ENCODE assay signal across 17 cellular contexts in the genomic region with DNA sequence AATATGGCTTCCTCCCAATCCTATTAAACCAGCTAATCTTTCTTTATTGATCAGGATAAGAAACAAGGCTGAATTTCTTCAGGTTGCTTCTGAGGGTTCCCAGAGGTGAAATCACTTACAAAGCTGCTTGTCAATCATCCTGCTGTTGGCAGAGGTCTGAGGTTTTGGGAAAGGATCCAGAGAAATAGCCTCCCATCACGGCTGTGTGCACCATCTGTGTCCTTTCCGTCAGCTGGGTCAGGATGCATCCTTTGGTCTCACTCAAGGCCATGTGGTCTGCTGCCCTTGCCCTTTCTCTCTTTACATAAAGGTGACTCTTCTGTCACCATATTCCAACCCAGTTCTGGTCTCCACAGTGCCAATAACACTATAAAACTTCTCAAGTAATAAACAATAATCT.
A peak's percentile ranks its signal among the peaks of the same experiment; 100 is the strongest.
DNase-seq lines count a peak whose midpoint lies in the region; ATAC-seq and TF ChIP-seq lines count a peak whose summit lies in the region.
"Had no signal": no experiment of that assay in that cellular context is flagged by ENCODE, and none has a peak within 500 bp of the region (broad histone marks: within the 10 kb centered on the region; RNA-seq: fewer than 3 reads in every experiment).

No MANE protein-coding gene starts in this region.

- H4K8ac ChIP-seq in IMR-90 (ENCODE audit: low read depth in 2 of 2, low read length in 2 of 2): no peak overlapping the region

- WGBS in IMR-90 (ENCODE audit: extremely low coverage in 2 of 2, insufficient read length in 1 of 2), 2 experiments: 60% methylated on average over 2 of the region's 2 CpGs; no CpG with 5 or more reads in 1 of the 2 experiments

- peak overlapping the region; percentile 33; the same call in 1 of the 2 replicates for H3K4ac ChIP-seq in IMR-90 (ENCODE audit: low read depth, low read length)

- no peak overlapping the region for H3K18ac ChIP-seq in IMR-90 (ENCODE audit: low read depth, low read length)

- H2BK15ac ChIP-seq in IMR-90 (ENCODE audit: low read depth, low read length): peak overlapping the region; percentile 60; the same call in 1 of the 3 replicates

- H3K27me3 Mint-ChIP-seq in T-cell: peaks cover 12 to 15% of the 10 kb centered on the region in 2 donors
- no peaks in the 10 kb centered on the region for H3K27me3 Mint-ChIP-seq in endothelial cell (ENCODE audit: unreplicated experiment)

- H3K4me1 ChIP-seq in IMR-90 (ENCODE audit: control insufficient read depth, insufficient read depth, low read length): peaks cover 11% of the 10 kb centered on the region
- peaks cover 21% of the 10 kb centered on the region for H3K4me1 ChIP-seq in left ventricle myocardium inferior
- H3K4me1 ChIP-seq: Caco-2 had no signal

- no peaks in the 10 kb centered on the region for H3K27me3 ChIP-seq in IMR-90 (ENCODE audit: control insufficient read depth, insufficient read depth, low read length)
- H3K27me3 ChIP-seq in left ventricle myocardium inferior (ENCODE audit: low read depth): no peaks in the 10 kb centered on the region

- H3K36me3 Mint-ChIP-seq in T-cell: no peaks in the 10 kb centered on the region
- H3K36me3 Mint-ChIP-seq in endothelial cell (ENCODE audit: low read depth, unreplicated experiment): no peaks in the 10 kb centered on the region

- H3K79me1 ChIP-seq in IMR-90 (ENCODE audit: low read depth in 1 of 2, low read length in 2 of 2): no peaks in the 10 kb centered on the region

- H2AFZ ChIP-seq in IMR-90 (replicated peaks; ENCODE audit: low read length, poor library complexity): no peak overlapping the region
- H2AFZ ChIP-seq: GM23248 had no signal

- no peak overlapping the region for H4K5ac ChIP-seq in IMR-90 (ENCODE audit: low read depth, low read length)

- CTCF ChIA-PET in IMR-90 (lab: Yijun Ruan, JAX) (interaction anchor here (1.1 kb wide), 1 partner anchor 21 kb away, joined by 3 read pairs; no protein-coding TSS in a partner anchor), T-cell (lab: Charles Lee) (no interaction called here)

- ATAC-seq in IMR-90 (ENCODE audit: low read depth) (no peak), T-cell (replicated peaks in 1 of 4) (no peak)
- ATAC-seq: A549 had no signal

- DNase-seq in DMS 273 (lab: John Stamatoyannopoulos, UW; ENCODE audit: unreplicated experiment) (peak; percentile 46), DMS 273 treated with DMSO at 0.1 percent for 48 hours (lab: John Stamatoyannopoulos, UW) (no peak), IMR-90 (no peak), left ventricle myocardium inferior (no peak), myocyte (ENCODE audit: low read depth) (peak; percentile 77), T-cell (no peak), endothelial cell (ENCODE audit: low spot score) (no peak)
- DNase-seq: AML-193; Caco-2; CD4-positive, alpha-beta T cell; DMS79 treated with DMSO at 0.1 percent for 48 hours; GF-D8; GM23248; HCEC 1CT had no signal

- intact Hi-C loops in IMR-90 (cut with micrococcal nuclease): no loop called here
- intact Hi-C loops in left ventricle myocardium inferior (cut with micrococcal nuclease): no loop called here

- no peaks in the 10 kb centered on the region for H3K9me3 ChIP-seq in IMR-90 (ENCODE audit: control insufficient read depth, insufficient read depth, low read length)
- H3K9me3 ChIP-seq in left ventricle myocardium inferior (replicated peaks): no peaks in the 10 kb centered on the region
- H3K9me3 ChIP-seq: A549, Caco-2 had no signal

- no peak overlapping the region for H4K91ac ChIP-seq in IMR-90 (ENCODE audit: insufficient read depth, low read depth, low read length)

- H3K4me3 Mint-ChIP-seq in T-cell: no peak overlapping the region
- H3K4me3 Mint-ChIP-seq in endothelial cell (ENCODE audit: unreplicated experiment): no peak overlapping the region
- H3K4me3 Mint-ChIP-seq: CD4-positive, alpha-beta T cell had no signal

- peak overlapping the region; percentile 62; the same call in 1 of the 2 replicates for H2AK5ac ChIP-seq in IMR-90 (ENCODE audit: low read depth, low read length)

- no peak overlapping the region for H2BK20ac ChIP-seq in IMR-90 (ENCODE audit: low read depth, low read length)

- TF ChIP-seq RAD21 in IMR-90 (IDR thresholded peaks at IDR 0.05; ENCODE audit: low read length): no peak

- in situ Hi-C loops in IMR-90 (cut with MboI; ENCODE audit: low sequenced_read_pairs): no loop called here

- TF ChIP-seq CTCF in IMR-90 (conservative IDR thresholded peaks at IDR 0.05; ENCODE audit: low read depth, low read length) (no peak), left ventricle myocardium inferior (IDR thresholded peaks at IDR 0.05; ENCODE audit: borderline replicate concordance) (no peak), endothelial cell (IDR thresholded peaks at IDR 0.05; ENCODE audit: unreplicated experiment) (no peak)

- BruUV-seq in IMR-90 (replicated peaks; lab: Mats Ljungman, UMichigan): no TSS peak

- H3K4me3 ChIP-seq in IMR-90 (ENCODE audit: insufficient read depth, low read depth, low read length): no peak overlapping the region
- H3K4me3 ChIP-seq in left ventricle myocardium inferior: no peak overlapping the region
- H3K4me3 ChIP-seq: A549, GM23248 had no signal

- no peak overlapping the region for H3K9ac ChIP-seq in IMR-90 (ENCODE audit: low read depth, low read length)
- H3K9ac ChIP-seq: GM23248 had no signal

- H3K27ac ChIP-seq in IMR-90 (ENCODE audit: insufficient read depth, low read length) (no peak overlapping the region), left ventricle myocardium inferior (replicated peaks) (peak overlapping the region; percentile 56)
- H3K27ac ChIP-seq: 22Rv1, A549, C4-2B, GM23248 had no signal

- H2AK9ac ChIP-seq in IMR-90 (replicated peaks; ENCODE audit: low read depth, low read length, poor library complexity): no peak overlapping the region

- no peaks in the 10 kb centered on the region for H4K20me1 ChIP-seq in IMR-90 (ENCODE audit: insufficient read depth, low read length)

- H2BK120ac ChIP-seq in IMR-90 (ENCODE audit: low read depth, low read length): no peak overlapping the region; the same call in 1 of the 2 replicates

- H3K9me1 ChIP-seq in IMR-90 (ENCODE audit: insufficient read depth, low read length): peaks cover 4% of the 10 kb centered on the region; the same call in 1 of the 2 replicates

- POLR2A ChIA-PET in IMR-90 (lab: Charles Lee; ENCODE audit: unreplicated experiment) (no interaction called here), T-cell (lab: Charles Lee) (no interaction called here)

- H3K27ac Mint-ChIP-seq in T-cell (no peak overlapping the region), endothelial cell (ENCODE audit: unreplicated experiment) (no peak overlapping the region)
- H3K27ac Mint-ChIP-seq: CD4-positive, alpha-beta T cell had no signal

- H3K56ac ChIP-seq in IMR-90 (ENCODE audit: extremely low read depth, insufficient read depth, low read length): no peak overlapping the region

- dilution Hi-C loops in IMR-90 (cut with HindIII; ENCODE audit: low sequenced_read_pairs, unreplicated experiment): no loop called here

- no peak overlapping the region for H3K23ac ChIP-seq in IMR-90 (ENCODE audit: low read depth, low read length)

- H2BK5ac ChIP-seq in IMR-90 (ENCODE audit: low read depth, low read length, poor library complexity, severe bottlenecking): no peak overlapping the region

- H3K36me3 ChIP-seq in IMR-90 (ENCODE audit: control insufficient read depth, insufficient read depth, low read length) (no peaks in the 10 kb centered on the region), left ventricle myocardium inferior (no peaks in the 10 kb centered on the region)

- TF ChIP-seq POLR2A in IMR-90 (IDR thresholded peaks at IDR 0.05; ENCODE audit: low read depth, low read length): no peak

- no peak overlapping the region for H3K14ac ChIP-seq in IMR-90 (replicated peaks; ENCODE audit: low read depth, low read length)

- H3K4me1 Mint-ChIP-seq in T-cell (no peaks in the 10 kb centered on the region), endothelial cell (ENCODE audit: unreplicated experiment) (no peaks in the 10 kb centered on the region)

- no peak overlapping the region for H3K4me2 ChIP-seq in IMR-90 (ENCODE audit: low read depth, low read length)
- H3K4me2 ChIP-seq: A549 had no signal

- H3K9me3 Mint-ChIP-seq in T-cell (no peaks in the 10 kb centered on the region), endothelial cell (ENCODE audit: unreplicated experiment) (no peaks in the 10 kb centered on the region)
- H3K9me3 Mint-ChIP-seq: CD4-positive, alpha-beta T cell had no signal

TF ChIP-seq in IMR-90, 13 proteins besides CTCF, POLR2A, EP300 and RAD21:
- TF ChIP-seq SMC3 (IDR thresholded peaks at IDR 0.05; ENCODE audit: low read depth, low read length) (no peak), MAFK (IDR thresholded peaks at IDR 0.05; ENCODE audit: low read depth, low read length) (no peak), RCOR1 (IDR thresholded peaks at IDR 0.05; ENCODE audit: insufficient replicate concordance, low read length) (no peak)
TF ChIP-seq in IMR-90: peak in this region for 0.

Comparison
In these comparisons a context has a peak if more than half of its experiments do, and no peak if none do; other contexts are left out.
1. DNase-seq: peak in DMS 273 (single experiment) and myocyte (single experiment); none in DMS 273 treated with DMSO at 0.1 percent for 48 hours (single experiment), IMR-90 (single experiment), left ventricle myocardium inferior (single experiment), T-cell (0 of 34) and endothelial cell (single experiment).